34 cellular contexts compared by ENCODE assay signal in the genomic region with DNA sequence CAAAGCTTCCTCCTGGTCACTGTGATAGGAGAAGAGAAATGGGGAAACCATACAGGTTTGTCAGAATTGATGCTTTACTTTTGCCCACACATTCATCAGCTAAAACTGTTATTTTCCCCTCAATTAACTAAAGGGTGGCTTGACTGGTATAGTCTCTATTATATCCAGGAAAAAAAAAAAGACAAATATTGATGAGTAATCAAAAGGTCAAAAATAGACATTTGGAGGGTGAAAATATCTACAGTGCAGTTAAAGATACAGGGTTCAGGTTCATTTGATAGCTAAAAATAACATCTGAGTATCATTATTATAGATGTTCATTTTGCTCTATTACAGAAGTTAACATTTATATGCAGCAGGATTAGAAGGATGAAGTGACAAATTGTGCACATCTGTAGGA.
"Had no signal": no experiment of that assay in that cellular context is flagged by ENCODE, and none has a peak within 500 bp of the region (broad histone marks: within the 10 kb centered on the region; RNA-seq: fewer than 3 reads in every experiment).

No MANE protein-coding gene starts in this region.

- DNase-seq: Karpas-422, Kasumi-1, MG63, MM.1S, MV-4-11, NCI-H1048, NCI-H1092, NCI-H1092 treated with DMSO at 0.1 percent for 48 hours, NCI-H1105, NCI-H1105 treated with DMSO at 0.1 percent for 48 hours, NCI-H1417, NCI-H1417 treated with DMSO at 0.1 percent for 48 hours, NCI-H1436, NCI-H1436 treated with DMSO at 0.1 percent for 48 hours, NCI-H146, NCI-H1694, NCI-H1694 treated with DMSO at 0.1 percent for 48 hours, NCI-H187, NCI-H187 treated with DMSO at 0.1 percent for 48 hours, NCI-H1930, NCI-H2029, NCI-H2029 treated with DMSO at 0.1 percent for 48 hours, NCI-H2081, NCI-H2081 treated with DMSO at 0.1 percent for 48 hours, NCI-H2107, NCI-H2171, NCI-H2171 treated with DMSO at 0.1 percent for 48 hours, NCI-H2227 treated with DMSO at 0.1 percent for 48 hours, NCI-H226, NCI-H345, NCI-H446, NCI-H446 treated with DMSO at 0.1 percent for 48 hours, NCI-H510A, NCI-H510A treated with DMSO at 0.1 percent for 48 hours had no signal

- H3K27me3 ChIP-seq: MG63 had no signal

- H3K9me3 ChIP-seq: MG63 had no signal

- H3K36me3 ChIP-seq: MG63 had no signal

- H3K4me3 ChIP-seq: MG63 had no signal
